In genomic region chr11:71183878-71184277, GRCh38 we compare ENCODE assay signal across 20 cellular contexts.
DNase-seq lines count a peak whose midpoint lies in the region; ATAC-seq and TF ChIP-seq lines count a peak whose summit lies in the region.
"Had no signal": no experiment of that assay in that cellular context is flagged by ENCODE, and none has a peak within 500 bp of the region (broad histone marks: within the 10 kb centered on the region; RNA-seq: fewer than 3 reads in every experiment).

No MANE protein-coding gene starts in this region.

- intact Hi-C loops in gastrocnemius medialis (cut with DNase I; ENCODE audit: low total_unique reads) = no loop called here

- no peaks in the 10 kb centered on the region for H3K4me1 ChIP-seq in gastrocnemius medialis

- ATAC-seq in GM21367 (IDR thresholded peaks at IDR 0.05; ENCODE audit: unreplicated experiment) (no peak), gastrocnemius medialis (no peak)
- ATAC-seq: A549, K562 had no signal

- H3K36me3 ChIP-seq in gastrocnemius medialis = no peaks in the 10 kb centered on the region

- DNase-seq in NCI-H1417 (lab: John Stamatoyannopoulos, UW) (peak in 2 of 3 experiments; percentile 23 to 63), NCI-H1417 treated with DMSO at 0.1 percent for 48 hours (lab: John Stamatoyannopoulos, UW) (no peak), COR-L47 (lab: John Stamatoyannopoulos, UW) (peak; percentile 78), NCI-H2171 treated with DMSO at 0.1 percent for 48 hours (lab: John Stamatoyannopoulos, UW) (peak; percentile 87), mesenteric fat pad (ENCODE audit: low spot score) (peak; percentile 65), OCI-M2 (lab: John Stamatoyannopoulos, UW; ENCODE audit: unreplicated experiment) (no peak), gastrocnemius medialis (no peak)
- DNase-seq: DND-41; GDM1; GM23248; NCI-H187 treated with DMSO at 0.1 percent for 48 hours; NCI-H226; NK-92 treated with Interleukin-12 subunit alpha and Interleukin-12 subunit beta, amount 100 ng/mL, for 24 hours; OCI-M1; SK-N-SH had no signal

- H3K27ac ChIP-seq in gastrocnemius medialis = no peak overlapping the region
- H3K27ac ChIP-seq: A549, C4-2B, GM23248, HL-60 had no signal

- no peak for TF ChIP-seq POLR2A in gastrocnemius medialis (IDR thresholded peaks at IDR 0.05)

- H3K27me3 ChIP-seq in gastrocnemius medialis = no peaks in the 10 kb centered on the region

- no peak overlapping the region for H3K4me3 ChIP-seq in gastrocnemius medialis
- H3K4me3 ChIP-seq: A549, GM23248, K562 had no signal

- in situ Hi-C loops in gastrocnemius medialis (cut with MboI; ENCODE audit: low sequenced_read_pairs in 4 of 4) = no loop called here

- no peaks in the 10 kb centered on the region for H3K9me3 ChIP-seq in gastrocnemius medialis
- H3K9me3 ChIP-seq: A549, SK-N-SH had no signal

- TF ChIP-seq CTCF in gastrocnemius medialis (IDR thresholded peaks at IDR 0.05 in 4 of 5, conservative IDR thresholded peaks at IDR 0.05 in 1 of 5) = no peak

Comparison
In these comparisons a context has a peak if more than half of its experiments do, and no peak if none do; other contexts are left out.
1. DNase-seq: peak in NCI-H1417 (2 of 3), COR-L47 (single experiment), NCI-H2171 treated with DMSO at 0.1 percent for 48 hours (single experiment) and mesenteric fat pad (single experiment); none in NCI-H1417 treated with DMSO at 0.1 percent for 48 hours (single experiment), OCI-M2 (single experiment) and gastrocnemius medialis (0 of 2).